In genomic region chr3:169846458-169847193, GRCh38 we compare ENCODE assay signal across 11 cellular contexts. TPM values are rescaled to one million over a fixed set of nuclear protein-coding genes. Genes with fewer than 3 reads are reported as not detected.
DNase-seq lines count a peak whose midpoint lies in the region; ATAC-seq and TF ChIP-seq lines count a peak whose summit lies in the region.
"Had no signal": no experiment of that assay in that cellular context is flagged by ENCODE, and none has a peak within 500 bp of the region (broad histone marks: within the 10 kb centered on the region; RNA-seq: fewer than 3 reads in every experiment).

No MANE protein-coding gene starts in this region.

- H3K4me1 Mint-ChIP-seq in stimulated activated effector memory CD8-positive, alpha-beta T cell treated with anti-CD3 and anti-CD28 coated beads, Interleukin-12 subunit alpha, Interleukin-12 subunit beta, amount 100 ng/mL, for 72 hours, result no peaks in the 10 kb centered on the region
- peaks cover 4% of the 10 kb centered on the region for H3K4me1 Mint-ChIP-seq in activated CD4-positive, alpha-beta memory T cell treated with anti-CD3 and anti-CD28 coated beads, Interleukin-2, amount 10 ng/mL, durations not matched to agents 7 days and 5 days

- POLR2A ChIA-PET in activated CD4-positive, alpha-beta memory T cell treated with anti-CD3 and anti-CD28 coated beads, Interleukin-2, amount 10 ng/mL, durations not matched to agents 7 days and 5 days (lab: Charles Lee), result no interaction called here

- no peaks in the 10 kb centered on the region for H3K9me3 ChIP-seq in WERI-Rb-1 (ENCODE audit: severe bottlenecking)
- no peaks in the 10 kb centered on the region for H3K9me3 ChIP-seq in tibial nerve
- H3K9me3 ChIP-seq in suprapubic skin, result no peaks in the 10 kb centered on the region

- H3K9me3 Mint-ChIP-seq in stimulated activated effector memory CD8-positive, alpha-beta T cell treated with anti-CD3 and anti-CD28 coated beads, Interleukin-12 subunit alpha, Interleukin-12 subunit beta, amount 100 ng/mL, for 72 hours, result no peaks in the 10 kb centered on the region
- H3K9me3 Mint-ChIP-seq in activated CD4-positive, alpha-beta memory T cell treated with anti-CD3 and anti-CD28 coated beads, Interleukin-2, amount 10 ng/mL, durations not matched to agents 7 days and 5 days, result no peaks in the 10 kb centered on the region

- TF ChIP-seq EP300 in tibial nerve (IDR thresholded peaks at IDR 0.05) (no peak), suprapubic skin (IDR thresholded peaks at IDR 0.05) (no peak)

- H3K27me3 ChIP-seq in WERI-Rb-1 (ENCODE audit: insufficient read depth, low read depth, severe bottlenecking), result no peaks in the 10 kb centered on the region
- no peaks in the 10 kb centered on the region for H3K27me3 ChIP-seq in tibial nerve
- H3K27me3 ChIP-seq in suprapubic skin, result no peaks in the 10 kb centered on the region

- H3K36me3 ChIP-seq in WERI-Rb-1, result no peaks in the 10 kb centered on the region
- no peaks in the 10 kb centered on the region for H3K36me3 ChIP-seq in tibial nerve
- H3K36me3 ChIP-seq in suprapubic skin, result no peaks in the 10 kb centered on the region

- CTCF ChIA-PET in activated CD4-positive, alpha-beta memory T cell treated with anti-CD3 and anti-CD28 coated beads, Interleukin-2, amount 10 ng/mL, durations not matched to agents 7 days and 5 days (lab: Charles Lee), result no interaction called here

- no peak overlapping the region for H3K27ac Mint-ChIP-seq in stimulated activated effector memory CD8-positive, alpha-beta T cell treated with anti-CD3 and anti-CD28 coated beads, Interleukin-12 subunit alpha, Interleukin-12 subunit beta, amount 100 ng/mL, for 72 hours
- no peak overlapping the region for H3K27ac Mint-ChIP-seq in activated CD4-positive, alpha-beta memory T cell treated with anti-CD3 and anti-CD28 coated beads, Interleukin-2, amount 10 ng/mL, durations not matched to agents 7 days and 5 days

- no peaks in the 10 kb centered on the region for H3K36me3 Mint-ChIP-seq in stimulated activated effector memory CD8-positive, alpha-beta T cell treated with anti-CD3 and anti-CD28 coated beads, Interleukin-12 subunit alpha, Interleukin-12 subunit beta, amount 100 ng/mL, for 72 hours
- no peaks in the 10 kb centered on the region for H3K36me3 Mint-ChIP-seq in activated CD4-positive, alpha-beta memory T cell treated with anti-CD3 and anti-CD28 coated beads, Interleukin-2, amount 10 ng/mL, durations not matched to agents 7 days and 5 days (ENCODE audit: low read depth)

- H3K4me3 ChIP-seq in WERI-Rb-1 (ENCODE audit: low read depth, low read length), result no peak overlapping the region
- no peak overlapping the region for H3K4me3 ChIP-seq in tibial nerve
- no peak overlapping the region for H3K4me3 ChIP-seq in suprapubic skin

- peak; percentile 61 for DNase-seq in SW480 (ENCODE audit: low spot score)
- DNase-seq in stimulated activated effector memory CD8-positive, alpha-beta T cell treated with anti-CD3 and anti-CD28 coated beads, Interleukin-12 subunit alpha, Interleukin-12 subunit beta, amount 100 ng/mL, for 72 hours (ENCODE audit: low spot score in 2 of 2), result no peak
- DNase-seq in WERI-Rb-1, result no peak
- DNase-seq in tibial nerve (ENCODE audit: low spot score in 2 of 2), result no peak
- no peak for DNase-seq in activated CD4-positive, alpha-beta memory T cell treated with anti-CD3 and anti-CD28 coated beads, Interleukin-2, amount 10 ng/mL, durations not matched to agents 7 days and 5 days
- no peak for DNase-seq in suprapubic skin (ENCODE audit: low spot score in 2 of 2)
- DNase-seq: NCI-H1436 had no signal

- 92 to 93% methylated on average over 11 of the region's 11 CpGs for WGBS in tibial nerve, 2 donors
- 95% methylated on average over 11 of the region's 11 CpGs for WGBS in suprapubic skin

- TF ChIP-seq CTCF in WERI-Rb-1 (IDR thresholded peaks at IDR 0.05; ENCODE audit: low read depth, low read length) (no peak), tibial nerve (IDR thresholded peaks at IDR 0.05) (no peak), suprapubic skin (IDR thresholded peaks at IDR 0.05) (no peak)

- no peak overlapping the region for H3K4me3 Mint-ChIP-seq in stimulated activated effector memory CD8-positive, alpha-beta T cell treated with anti-CD3 and anti-CD28 coated beads, Interleukin-12 subunit alpha, Interleukin-12 subunit beta, amount 100 ng/mL, for 72 hours
- H3K4me3 Mint-ChIP-seq in activated CD4-positive, alpha-beta memory T cell treated with anti-CD3 and anti-CD28 coated beads, Interleukin-2, amount 10 ng/mL, durations not matched to agents 7 days and 5 days, result no peak overlapping the region

- peak; percentile 92 for ATAC-seq in GM19023 (IDR thresholded peaks at IDR 0.05; ENCODE audit: unreplicated experiment)
- peak; percentile 98 for ATAC-seq in HG02973 (IDR thresholded peaks at IDR 0.05; ENCODE audit: unreplicated experiment)
- ATAC-seq in stimulated activated effector memory CD8-positive, alpha-beta T cell treated with anti-CD3 and anti-CD28 coated beads, Interleukin-12 subunit alpha, Interleukin-12 subunit beta, amount 100 ng/mL, for 72 hours, result peak; percentile 52

- H3K27ac ChIP-seq in WERI-Rb-1 (no peak overlapping the region), tibial nerve (no peak overlapping the region), suprapubic skin (no peak overlapping the region)

- H3K27me3 Mint-ChIP-seq in activated CD4-positive, alpha-beta memory T cell treated with anti-CD3 and anti-CD28 coated beads, Interleukin-2, amount 10 ng/mL, durations not matched to agents 7 days and 5 days, result peaks cover 17% of the 10 kb centered on the region

- TF ChIP-seq POLR2A in tibial nerve (IDR thresholded peaks at IDR 0.05) (no peak), suprapubic skin (IDR thresholded peaks at IDR 0.05) (no peak)

- H3K4me1 ChIP-seq in tibial nerve, result no peaks in the 10 kb centered on the region
- no peaks in the 10 kb centered on the region for H3K4me1 ChIP-seq in suprapubic skin

RNA-seq across cellular contexts. Expression of gene LRRC31, which starts 23.1 kb away (rescaled TPM):
- total RNA-seq in tibial nerve (not detected), suprapubic skin (under 1 TPM in 2 of 4 donors, not detected in 2; 0.26 to 0.32 TPM)
- not detected for total RNA-seq in activated CD4-positive, alpha-beta memory T cell treated with anti-CD3 and anti-CD28 coated beads, Interleukin-2, amount 10 ng/mL, durations not matched to agents 7 days and 5 days
- total RNA-seq: lung microvascular endothelial cell, temporal lobe had no signal

RNA-seq across cellular contexts. Expression of gene LRRC34, which starts 33.9 kb away (rescaled TPM):
- total RNA-seq in tibial nerve (10 to 100 TPM in 1 of 4 donors, 1 to 10 TPM in 3; 2.5 to 10.3 (median 4.6) TPM), suprapubic skin (under 1 TPM; 0.34 to 0.89 (median 0.71) TPM)
- 1 to 10 TPM; 5.6 to 6.0 TPM for total RNA-seq in activated CD4-positive, alpha-beta memory T cell treated with anti-CD3 and anti-CD28 coated beads, Interleukin-2, amount 10 ng/mL, durations not matched to agents 7 days and 5 days

RNA-seq across cellular contexts. Expression of gene LRRIQ4, which starts 34.0 kb away (rescaled TPM):
- total RNA-seq in tibial nerve (not detected), suprapubic skin (not detected)
- not detected for total RNA-seq in activated CD4-positive, alpha-beta memory T cell treated with anti-CD3 and anti-CD28 coated beads, Interleukin-2, amount 10 ng/mL, durations not matched to agents 7 days and 5 days
- total RNA-seq: lung microvascular endothelial cell had no signal
